Comparison of ENCODE assay signal across 10 cellular contexts in the genomic region with DNA sequence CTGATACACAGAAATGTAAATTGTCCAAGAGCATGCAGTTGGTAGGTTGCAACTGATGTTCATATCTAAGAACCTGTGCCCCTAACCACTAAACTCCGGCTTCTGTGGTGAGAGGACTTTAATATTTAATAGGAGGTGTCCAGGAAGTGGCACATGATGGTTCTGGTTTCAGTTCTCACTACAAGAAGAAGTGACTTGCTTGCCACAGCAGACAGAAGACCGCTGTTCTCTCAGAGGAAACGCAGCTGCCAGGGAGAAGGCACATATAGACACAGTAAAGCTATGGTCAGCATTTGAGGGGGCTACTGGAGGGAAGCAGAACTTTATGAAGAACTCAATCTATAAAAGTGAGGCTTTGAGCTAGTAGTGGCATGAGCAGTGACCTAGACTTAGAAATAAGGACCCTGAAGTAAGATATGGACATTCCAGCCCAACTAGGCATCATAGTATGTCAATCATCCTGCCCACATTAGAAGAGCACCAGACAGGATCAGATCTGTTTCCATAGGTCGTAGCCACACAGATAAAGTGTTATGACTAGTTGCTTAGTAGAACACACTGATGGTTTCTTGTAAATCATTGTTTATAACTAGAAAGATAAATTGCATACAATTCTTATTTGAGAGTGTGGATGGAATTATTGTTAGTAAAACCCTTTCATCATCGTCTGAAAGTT. TPM values are rescaled to one million over a fixed set of nuclear protein-coding genes. Genes with fewer than 3 reads are reported as not detected.
DNase-seq lines count a peak whose midpoint lies in the region; ATAC-seq and TF ChIP-seq lines count a peak whose summit lies in the region.
"Had no signal": no experiment of that assay in that cellular context is flagged by ENCODE, and none has a peak within 500 bp of the region (broad histone marks: within the 10 kb centered on the region; RNA-seq: fewer than 3 reads in every experiment).

No MANE protein-coding gene starts in this region.

- ATAC-seq in GM18505 (IDR thresholded peaks at IDR 0.05; ENCODE audit: unreplicated experiment) = peak; percentile 94
- peak; percentile 88 for ATAC-seq in GM21529 (IDR thresholded peaks at IDR 0.05; ENCODE audit: unreplicated experiment)
- peak; percentile 84 for ATAC-seq in HG03558 (IDR thresholded peaks at IDR 0.05; ENCODE audit: extremely low read depth, unreplicated experiment)
- peak; percentile 70 to 78 for ATAC-seq in left cardiac atrium

- intact Hi-C loops in left cardiac atrium (cut with DNase I) = no loop called here

- H3K27me3 Mint-ChIP-seq in mesothelial cell of epicardium (ENCODE audit: low read depth) = peaks cover 8% of the 10 kb centered on the region

- DNase-seq in left cardiac atrium = peak; percentile 21
- DNase-seq in NCI-H82 (lab: John Stamatoyannopoulos, UW) = no peak
- DNase-seq in NCI-H2081 treated with DMSO at 0.1 percent for 48 hours (lab: John Stamatoyannopoulos, UW) = no peak
- no peak for DNase-seq in activated naive CD4-positive, alpha-beta T cell treated with anti-CD3 and anti-CD28 coated beads, Interleukin-2, amount 50 U/mL, for 16 hours
- DNase-seq in mesothelial cell of epicardium (ENCODE audit: low spot score in 2 of 2, unreplicated experiment in 2 of 2) = no peak
- DNase-seq: activated gamma-delta T cell treated with Interleukin-2 at 50 U/mL for 16 hours, Calu3 had no signal

- H3K36me3 Mint-ChIP-seq in mesothelial cell of epicardium = no peaks in the 10 kb centered on the region

- TF ChIP-seq CTCF in mesothelial cell of epicardium (IDR thresholded peaks at IDR 0.05; ENCODE audit: unreplicated experiment) = no peak

- peaks cover 9% of the 10 kb centered on the region for H3K9me3 Mint-ChIP-seq in mesothelial cell of epicardium

- H3K4me1 Mint-ChIP-seq in mesothelial cell of epicardium = peaks cover 16% of the 10 kb centered on the region

- H3K4me3 Mint-ChIP-seq in mesothelial cell of epicardium = no peak overlapping the region

- TF ChIP-seq POLR2A in GM18505 (IDR thresholded peaks at IDR 0.05; ENCODE audit: borderline replicate concordance, extremely low read depth, insufficient read depth, insufficient read length) = no peak

- no peak overlapping the region for H3K27ac Mint-ChIP-seq in mesothelial cell of epicardium

RNA-seq across cellular contexts. Expression of gene DAB2, which starts 36.4 kb away (rescaled TPM):
- 10 to 100 TPM; 58.2 to 67.3 TPM for total RNA-seq in left cardiac atrium
- 58.1 to 64.0 TPM (median 63.6 TPM) in 3 replicates for total RNA-seq in mesothelial cell of epicardium
